8 cellular contexts compared by ENCODE assay signal in the genomic region with DNA sequence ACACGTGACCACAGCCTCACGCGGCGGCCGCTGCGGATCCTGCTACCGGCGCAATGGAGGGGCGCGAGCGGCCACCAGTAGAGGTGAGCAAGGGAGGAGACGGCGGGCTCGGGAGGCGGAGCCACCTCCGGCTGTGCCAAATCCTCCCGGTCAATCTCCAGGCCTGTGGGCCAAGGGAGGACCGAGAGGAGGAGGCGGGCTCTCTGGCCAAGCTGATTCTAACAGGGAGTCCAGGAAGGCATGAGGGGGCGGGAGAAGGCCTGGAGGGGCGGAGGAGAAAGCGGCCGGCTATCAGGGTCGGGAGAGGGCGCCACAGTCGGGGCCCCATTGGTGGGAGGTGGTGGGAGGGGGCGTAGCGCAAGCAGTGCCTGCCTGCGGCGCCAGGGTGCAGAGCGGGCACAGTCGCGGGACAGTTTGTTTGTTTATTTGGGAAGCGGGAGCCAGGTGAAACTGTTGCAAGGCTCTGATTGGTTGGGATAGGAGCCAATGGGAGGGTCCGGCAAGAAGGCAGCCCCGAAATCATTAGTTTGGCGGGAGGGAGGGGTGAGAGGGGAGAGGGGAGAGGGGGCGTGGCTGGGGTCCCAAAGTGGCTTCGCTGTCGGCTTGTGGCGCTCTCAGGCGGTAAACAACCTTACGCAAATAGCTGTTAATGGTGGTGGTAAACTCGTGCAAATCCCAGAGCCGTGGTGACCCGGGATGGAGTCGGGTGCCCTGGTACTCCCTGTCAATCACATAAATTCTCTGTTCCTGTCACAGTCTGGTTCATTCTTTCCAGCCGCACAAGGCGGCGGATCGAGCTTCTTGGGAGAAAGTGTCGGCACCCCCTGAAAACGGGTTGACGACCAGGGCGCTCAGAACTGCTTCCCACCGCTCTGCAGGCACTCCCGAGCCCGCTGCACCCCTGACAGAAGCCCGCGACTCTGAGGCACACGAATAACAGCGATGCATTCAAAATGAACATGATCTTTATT. TPM values are rescaled to one million over a fixed set of nuclear protein-coding genes. Genes with fewer than 3 reads are reported as not detected.
A peak's percentile ranks its signal among the peaks of the same experiment; 100 is the strongest.
DNase-seq lines count a peak whose midpoint lies in the region; ATAC-seq lines count a peak whose summit lies in the region.

TSS of gene IRS4 (minus strand) at position 55 of the 971 bp plus-strand sequence.

- peaks cover 11% of the 10 kb centered on the region for H3K4me1 ChIP-seq in iPS-15b (ENCODE audit: control insufficient read depth, insufficient read depth, low read length)

- ATAC-seq in activated CD4-positive, alpha-beta T cell treated with anti-CD3 and anti-CD28 coated beads for 36 hours = no peak
- ATAC-seq in T-helper 17 cell = no peak
- no peak for ATAC-seq in stimulated activated naive B cell treated with anti-CD40 and anti-IgM and Interleukin-4, amounts not matched to agents 10 μg/mL and 1 μg/mL and 100 μg/mL, for 72 hours (replicated peaks)
- ATAC-seq in HG02571 (IDR thresholded peaks at IDR 0.05; ENCODE audit: unreplicated experiment) = no peak

- H3K27ac Mint-ChIP-seq in activated CD4-positive, alpha-beta T cell treated with anti-CD3 and anti-CD28 coated beads for 36 hours = no peak within 1 kb of the TSS
- no peak within 1 kb of the TSS for H3K27ac Mint-ChIP-seq in T-helper 17 cell
- H3K27ac Mint-ChIP-seq in stimulated activated naive B cell treated with anti-CD40 and anti-IgM and Interleukin-4, amounts not matched to agents 10 μg/mL and 1 μg/mL and 100 μg/mL, for 72 hours = peak within 1 kb of the TSS; percentile 42

- H3K9me3 Mint-ChIP-seq in activated CD4-positive, alpha-beta T cell treated with anti-CD3 and anti-CD28 coated beads for 36 hours (ENCODE audit: low read depth) = no peaks in the 10 kb centered on the region
- H3K9me3 Mint-ChIP-seq in stimulated activated naive B cell treated with anti-CD40 and anti-IgM and Interleukin-4, amounts not matched to agents 10 μg/mL and 1 μg/mL and 100 μg/mL, for 72 hours = no peaks in the 10 kb centered on the region

- H3K4me3 ChIP-seq in iPS-15b (ENCODE audit: low read depth, low read length) = peak within 1 kb of the TSS; percentile 86

- intact Hi-C loops in activated CD4-positive, alpha-beta T cell treated with anti-CD3 and anti-CD28 coated beads for 36 hours (cut with DNase I, micrococcal nuclease) = loop anchor here in 1 of 2 experiments (10.0 kb wide), 1 partner anchor 1148 kb away; no protein-coding TSS in a partner anchor

- H3K4me1 Mint-ChIP-seq in activated CD4-positive, alpha-beta T cell treated with anti-CD3 and anti-CD28 coated beads for 36 hours = no peaks in the 10 kb centered on the region
- no peaks in the 10 kb centered on the region for H3K4me1 Mint-ChIP-seq in T-helper 17 cell
- no peaks in the 10 kb centered on the region for H3K4me1 Mint-ChIP-seq in stimulated activated naive B cell treated with anti-CD40 and anti-IgM and Interleukin-4, amounts not matched to agents 10 μg/mL and 1 μg/mL and 100 μg/mL, for 72 hours

- no peaks in the 10 kb centered on the region for H3K36me3 ChIP-seq in iPS-15b (ENCODE audit: control insufficient read depth, insufficient read depth, low read length)

- H3K27me3 ChIP-seq in iPS-15b (ENCODE audit: control insufficient read depth, insufficient read depth, low read length) = peaks cover 42% of the 10 kb centered on the region

- peak within 1 kb of the TSS; percentile 57 for H3K9ac ChIP-seq in iPS-15b (ENCODE audit: low read depth, low read length)

- peaks cover 24% of the 10 kb centered on the region for H3K27me3 Mint-ChIP-seq in activated CD4-positive, alpha-beta T cell treated with anti-CD3 and anti-CD28 coated beads for 36 hours
- H3K27me3 Mint-ChIP-seq in T-helper 17 cell = peaks cover 15% of the 10 kb centered on the region
- H3K27me3 Mint-ChIP-seq in stimulated activated naive B cell treated with anti-CD40 and anti-IgM and Interleukin-4, amounts not matched to agents 10 μg/mL and 1 μg/mL and 100 μg/mL, for 72 hours = peaks cover 35 to 48% of the 10 kb centered on the region in 2 donors

- no peaks in the 10 kb centered on the region for H3K36me3 Mint-ChIP-seq in activated CD4-positive, alpha-beta T cell treated with anti-CD3 and anti-CD28 coated beads for 36 hours (ENCODE audit: low read depth)
- H3K36me3 Mint-ChIP-seq in T-helper 17 cell (ENCODE audit: low read depth) = no peaks in the 10 kb centered on the region
- H3K36me3 Mint-ChIP-seq in stimulated activated naive B cell treated with anti-CD40 and anti-IgM and Interleukin-4, amounts not matched to agents 10 μg/mL and 1 μg/mL and 100 μg/mL, for 72 hours = peaks cover 0 to 5% of the 10 kb centered on the region in 2 donors

- CTCF ChIA-PET in activated CD4-positive, alpha-beta T cell treated with anti-CD3 and anti-CD28 coated beads for 36 hours (lab: Charles Lee) = no interaction called here

- peak; percentile 5 for DNase-seq in activated CD4-positive, alpha-beta T cell treated with anti-CD3 and anti-CD28 coated beads for 36 hours
- DNase-seq in activated CD4-positive, alpha-beta T cell treated with anti-CD3 and anti-CD28 coated beads for 1 hour = no peak
- DNase-seq in T-helper 17 cell (no peak), NCI-H2107 (lab: John Stamatoyannopoulos, UW) (no peak), inferior parietal cortex (ENCODE audit: extremely low spot score) (no peak)
- DNase-seq in stimulated activated naive B cell treated with anti-CD40 and anti-IgM and Interleukin-4, amounts not matched to agents 10 μg/mL and 1 μg/mL and 100 μg/mL, for 72 hours = no peak

- H3K4me3 Mint-ChIP-seq in activated CD4-positive, alpha-beta T cell treated with anti-CD3 and anti-CD28 coated beads for 36 hours = no peak within 1 kb of the TSS
- peak within 1 kb of the TSS; percentile 56 for H3K4me3 Mint-ChIP-seq in T-helper 17 cell
- peak within 1 kb of the TSS; percentile 33 to 56 for H3K4me3 Mint-ChIP-seq in stimulated activated naive B cell treated with anti-CD40 and anti-IgM and Interleukin-4, amounts not matched to agents 10 μg/mL and 1 μg/mL and 100 μg/mL, for 72 hours

- POLR2A ChIA-PET in activated CD4-positive, alpha-beta T cell treated with anti-CD3 and anti-CD28 coated beads for 36 hours (lab: Charles Lee) = no interaction called here

- peaks cover 4% of the 10 kb centered on the region for H3K9me3 ChIP-seq in T-helper 17 cell (ENCODE audit: control insufficient read depth, low read length, poor library complexity, severe bottlenecking)
- H3K9me3 ChIP-seq in iPS-15b (ENCODE audit: control insufficient read depth, insufficient read depth, low read length) = no peaks in the 10 kb centered on the region

RNA-seq across cellular contexts. Expression of gene IRS4, which starts in this region (rescaled TPM):
- not detected for total RNA-seq in activated CD4-positive, alpha-beta T cell treated with anti-CD3 and anti-CD28 coated beads for 36 hours
- total RNA-seq in T-helper 17 cell = not detected

Comparison
In these comparisons a context has a peak if more than half of its experiments do, and no peak if none do; other contexts are left out.
1. Peak in DNase-seq in activated CD4-positive, alpha-beta T cell treated with anti-CD3 and anti-CD28 coated beads for 36 hours; RNA of the gene not detected or under 1 TPM.